ENCODE assay signal across 28 cellular contexts in genomic region chr16:49645263-49645662, GRCh38.
"Had no signal": no experiment of that assay in that cellular context is flagged by ENCODE, and none has a peak within 500 bp of the region (broad histone marks: within the 10 kb centered on the region; RNA-seq: fewer than 3 reads in every experiment).

No MANE protein-coding gene starts in this region.

- H3K27me3 ChIP-seq: colonic mucosa, esophagus muscularis mucosa, foreskin keratinocyte, gastrocnemius medialis, gastroesophageal sphincter, heart left ventricle, heart right ventricle had no signal

- FAIRE-seq: colon, endometrium, endothelial cell of umbilical vein, frontal cortex had no signal

- H3K4me1 ChIP-seq: colonic mucosa, foreskin keratinocyte had no signal

- H3K4me3 ChIP-seq: colonic mucosa, coronary artery, dorsolateral prefrontal cortex, esophagus muscularis mucosa, esophagus squamous epithelium, gastrocnemius medialis, gastroesophageal sphincter, heart left ventricle, heart right ventricle had no signal

- H3K27ac ChIP-seq: colonic mucosa, coronary artery, dorsolateral prefrontal cortex, epithelial cell of prostate, esophagus muscularis mucosa, esophagus squamous epithelium, foreskin keratinocyte, gastrocnemius medialis, gastroesophageal sphincter, heart left ventricle, heart right ventricle had no signal

- ATAC-seq: effector memory CD8-positive, alpha-beta T cell; esophagus mucosa; foreskin keratinocyte; gastrocnemius medialis; gastroesophageal sphincter; heart left ventricle; heart right ventricle had no signal

- H3K36me3 ChIP-seq: colonic mucosa, esophagus muscularis mucosa, esophagus squamous epithelium, gastrocnemius medialis, gastroesophageal sphincter, heart left ventricle had no signal

- DNase-seq: colonic mucosa; cortex of kidney; dermis blood vessel endothelial cell; effector CD4-positive, alpha-beta T cell; effector CD8-positive, alpha-beta T cell; effector memory CD4-positive, alpha-beta T cell; effector memory CD8-positive, alpha-beta T cell; endodermal cell; erythroblast; esophagus squamous epithelium; foreskin fibroblast; foreskin keratinocyte; foreskin melanocyte; gastrocnemius medialis; glutamatergic neuron; head of caudate nucleus; heart right ventricle had no signal

- H3K9me3 ChIP-seq: colonic mucosa had no signal
